8 cellular contexts compared by ENCODE assay signal in the genomic region with DNA sequence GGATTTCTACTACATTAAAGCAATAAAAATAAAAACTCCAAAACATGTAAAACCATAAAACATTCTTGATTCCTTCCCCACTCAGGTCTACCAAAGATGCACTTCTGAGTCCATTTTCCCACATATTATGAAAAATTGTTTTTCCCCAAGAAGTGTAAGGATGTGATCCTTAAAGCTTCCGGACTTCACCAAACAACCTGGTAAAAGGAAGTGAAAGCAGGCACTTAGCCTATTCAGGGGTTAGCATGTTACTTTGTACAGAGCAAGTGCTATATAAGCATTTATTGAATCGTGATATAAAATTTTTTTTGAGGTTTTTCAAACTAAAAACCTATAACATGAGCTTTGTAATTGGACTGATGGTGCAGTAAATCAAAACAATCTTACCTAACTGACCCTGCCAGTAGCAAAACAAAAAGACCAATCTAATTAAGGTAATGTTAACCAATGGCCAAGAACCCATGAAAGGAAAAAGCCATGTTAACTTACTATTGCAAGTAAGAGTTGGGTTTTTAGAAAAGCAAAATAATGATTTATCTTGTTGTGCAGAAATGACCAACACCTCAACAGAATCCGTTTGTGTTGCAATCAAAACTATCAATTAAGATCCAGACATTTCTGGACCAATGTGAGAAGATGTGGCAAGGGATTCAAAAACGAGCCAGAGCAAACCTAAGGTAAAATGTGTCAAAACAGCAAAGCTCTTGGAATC. TPM values are rescaled to one million over a fixed set of nuclear protein-coding genes. Genes with fewer than 3 reads are reported as not detected.
DNase-seq lines count a peak whose midpoint lies in the region; ATAC-seq, FAIRE-seq and TF ChIP-seq lines count a peak whose summit lies in the region.

No MANE protein-coding gene starts in this region.

- no peak for TF ChIP-seq CTCF in HepG2 (CRISPR knock-in tag; IDR thresholded peaks at IDR 0.05)
- no peak for TF ChIP-seq CTCF in transverse colon (IDR thresholded peaks at IDR 0.05)

- H3K9me3 Mint-ChIP-seq in activated naive CD4-positive, alpha-beta T cell treated with anti-CD3 and anti-CD28 coated beads for 36 hours, result no peaks in the 10 kb centered on the region
- H3K9me3 Mint-ChIP-seq in activated naive CD8-positive, alpha-beta T cell treated with anti-CD3 and anti-CD28 coated beads, Interleukin-2, amount 10 ng/mL, durations not matched to agents 7 days and 5 days, result no peaks in the 10 kb centered on the region

- BruUV-seq in HepG2 (replicated peaks; lab: Mats Ljungman, UMichigan), result no TSS peak

- in situ Hi-C loops in HepG2 (cut with HindIII; ENCODE audit: extremely low pct_ligation_motif_present, low pct_unique_long_range_greater_than_20kb) (no loop called here), transverse colon (cut with MboI; ENCODE audit: low pct_ligation_motif_present in 1 of 4, low pct_unique_long_range_greater_than_20kb in 1 of 4, low sequenced_read_pairs in 3 of 4) (loop anchor here in 1 of 4 donors (25.0 kb wide), 1 partner anchor 150 kb away; no protein-coding TSS in a partner anchor)

- peak overlapping the region; percentile 94 for H3K27ac ChIP-seq in HepG2 (ENCODE audit: extremely low read length, insufficient read depth, low read length)
- H3K27ac ChIP-seq in transverse colon, result peak overlapping the region; percentile 95 to 99 (median 98)

- H3K4me3 Mint-ChIP-seq in activated naive CD4-positive, alpha-beta T cell treated with anti-CD3 and anti-CD28 coated beads for 36 hours, result peak overlapping the region; percentile 96
- peak overlapping the region; percentile 95 for H3K4me3 Mint-ChIP-seq in activated naive CD8-positive, alpha-beta T cell treated with anti-CD3 and anti-CD28 coated beads, Interleukin-2, amount 10 ng/mL, durations not matched to agents 7 days and 5 days

- H3K4me2 ChIP-seq in HepG2 (ENCODE audit: low read depth, low read length), result peak overlapping the region; percentile 80

- H3K4me1 ChIP-seq in HepG2 (ENCODE audit: insufficient read depth, low read length) (peaks cover 62% of the 10 kb centered on the region), transverse colon (peaks cover 15 to 62% (median 45%) of the 10 kb centered on the region in 4 donors)

- H3K4me1 Mint-ChIP-seq in activated naive CD4-positive, alpha-beta T cell treated with anti-CD3 and anti-CD28 coated beads for 36 hours (ENCODE audit: low read depth), result peaks cover 57% of the 10 kb centered on the region
- H3K4me1 Mint-ChIP-seq in activated naive CD8-positive, alpha-beta T cell treated with anti-CD3 and anti-CD28 coated beads, Interleukin-2, amount 10 ng/mL, durations not matched to agents 7 days and 5 days, result peaks cover 42% of the 10 kb centered on the region

- peaks cover 31% of the 10 kb centered on the region for H4K20me1 ChIP-seq in HepG2 (ENCODE audit: insufficient read depth, low read length)

- H3K27me3 ChIP-seq in HepG2 (ENCODE audit: control insufficient read depth in 1 of 2, insufficient read depth in 2 of 2, low read length in 2 of 2) (no peaks in the 10 kb centered on the region; a peak in 2 of 5 replicates), transverse colon (no peaks in the 10 kb centered on the region)

- H3K36me3 ChIP-seq in HepG2 (replicated peaks in 1 of 2; ENCODE audit: control insufficient read depth in 1 of 2, insufficient read depth in 2 of 2, low read length in 2 of 2) (no peaks in the 10 kb centered on the region), transverse colon (no peaks in the 10 kb centered on the region)

- 21% methylated on average over 4 of the region's 4 CpGs for WGBS in HepG2 (ENCODE audit: low lambda C conversion rate)
- 7 to 11% methylated on average over 4 of the region's 4 CpGs for WGBS in transverse colon (ENCODE audit: low coverage in 1 of 2), 2 donors

- TF ChIP-seq EP300 in HepG2 (IDR thresholded peaks at IDR 0.05; ENCODE audit: low read depth in 2 of 2, low read length in 2 of 2), result no peak
- TF ChIP-seq EP300 in HepG2 (CRISPR knock-in tag; IDR thresholded peaks at IDR 0.05; ENCODE audit: borderline replicate concordance), result no peak
- TF ChIP-seq EP300 in transverse colon (IDR thresholded peaks at IDR 0.05; ENCODE audit: low read depth), result no peak

- no peak for FAIRE-seq in HepG2 (lab: Jason Lieb, UNC)

- TF ChIP-seq POLR2A in HepG2 (IDR thresholded peaks at IDR 0.05; ENCODE audit: insufficient read depth in 1 of 2, low read depth in 2 of 2, low read length in 2 of 2), result no peak
- no peak for TF ChIP-seq POLR2A in transverse colon (IDR thresholded peaks at IDR 0.05)

- peaks cover 7% of the 10 kb centered on the region for H3K36me3 Mint-ChIP-seq in activated naive CD4-positive, alpha-beta T cell treated with anti-CD3 and anti-CD28 coated beads for 36 hours (ENCODE audit: low read depth)
- H3K36me3 Mint-ChIP-seq in activated naive CD8-positive, alpha-beta T cell treated with anti-CD3 and anti-CD28 coated beads, Interleukin-2, amount 10 ng/mL, durations not matched to agents 7 days and 5 days, result peaks cover 16% of the 10 kb centered on the region

- POLR2A ChIA-PET in activated naive CD8-positive, alpha-beta T cell treated with anti-CD3 and anti-CD28 coated beads, Interleukin-2, amount 10 ng/mL, durations not matched to agents 7 days and 5 days (lab: Charles Lee), result no interaction called here
- POLR2A ChIA-PET in HepG2 (lab: Yijun Ruan, JAX), result no interaction called here

- TF ChIP-seq RAD21 in HepG2 (CRISPR knock-in tag; IDR thresholded peaks at IDR 0.05), result no peak

- intact Hi-C loops in activated naive CD4-positive, alpha-beta T cell treated with anti-CD3 and anti-CD28 coated beads for 36 hours (cut with micrococcal nuclease), result loop anchor here (5.0 to 10.0 kb wide), 2 partner anchors 125 to 623 kb away; a partner anchor contains a TSS
- intact Hi-C loops in HepG2 (cut with micrococcal nuclease; ENCODE audit: unreplicated experiment) (no loop called here), transverse colon (cut with DNase I; ENCODE audit: low total_unique reads) (loop anchor here (10.0 kb wide), 1 partner anchor 157 kb away; no protein-coding TSS in a partner anchor)

- peaks cover 85% of the 10 kb centered on the region for H3K79me2 ChIP-seq in HepG2 (ENCODE audit: insufficient read depth, low read length)

- no peak for ATAC-seq in activated naive CD8-positive, alpha-beta T cell treated with anti-CD3 and anti-CD28 coated beads, Interleukin-2, amount 10 ng/mL, durations not matched to agents 7 days and 5 days (ENCODE audit: low read depth)
- ATAC-seq in HepG2 (no peak), GM19351 (IDR thresholded peaks at IDR 0.05; ENCODE audit: unreplicated experiment) (no peak)

- peak overlapping the region; percentile 75 to 95 (median 84) for H3K4me3 ChIP-seq in HepG2 (replicated peaks in 1 of 3; ENCODE audit: insufficient read depth in 1 of 3, low read depth in 2 of 3, low read length in 3 of 3)
- peak overlapping the region; percentile 84 to 97 (median 92) for H3K4me3 ChIP-seq in transverse colon

- H3K9me3 ChIP-seq in HepG2 (ENCODE audit: low read length) (no peaks in the 10 kb centered on the region), transverse colon (no peaks in the 10 kb centered on the region)

- CTCF ChIA-PET in activated naive CD4-positive, alpha-beta T cell treated with anti-CD3 and anti-CD28 coated beads for 36 hours (lab: Charles Lee), result interaction anchor here (0.7 kb wide), 1 partner anchor 162 kb away, joined by 3 read pairs; no protein-coding TSS in a partner anchor
- CTCF ChIA-PET in HepG2 (lab: Yijun Ruan, JAX; ENCODE audit: low intra/inter-chr PET ratio, low total read pairs), result no interaction called here

- no peak for DNase-seq in activated naive CD4-positive, alpha-beta T cell treated with anti-CD3 and anti-CD28 coated beads for 36 hours
- DNase-seq in activated naive CD4-positive, alpha-beta T cell treated with anti-CD3 and anti-CD28 coated beads, Interleukin-2, amount 50 U/mL, for 16 hours, result no peak
- no peak for DNase-seq in activated naive CD8-positive, alpha-beta T cell treated with anti-CD3 and anti-CD28 coated beads, Interleukin-2, amount 10 ng/mL, durations not matched to agents 7 days and 5 days
- DNase-seq in HepG2 (ENCODE audit: low spot score) (no peak), transverse colon (no peak), mesenteric fat pad (ENCODE audit: low spot score) (no peak), NCI-H446 treated with DMSO at 0.1 percent for 48 hours (lab: John Stamatoyannopoulos, UW) (no peak)

- H3K27me3 Mint-ChIP-seq in activated naive CD4-positive, alpha-beta T cell treated with anti-CD3 and anti-CD28 coated beads for 36 hours (ENCODE audit: low read depth), result no peaks in the 10 kb centered on the region
- H3K27me3 Mint-ChIP-seq in activated naive CD8-positive, alpha-beta T cell treated with anti-CD3 and anti-CD28 coated beads, Interleukin-2, amount 10 ng/mL, durations not matched to agents 7 days and 5 days, result no peaks in the 10 kb centered on the region

- H2AFZ ChIP-seq in HepG2 (ENCODE audit: low read length), result no peak overlapping the region

- H3K9ac ChIP-seq in HepG2 (ENCODE audit: insufficient read depth, low read depth, low read length), result peak overlapping the region; percentile 96

- H3K27ac Mint-ChIP-seq in activated naive CD4-positive, alpha-beta T cell treated with anti-CD3 and anti-CD28 coated beads for 36 hours, result peak overlapping the region; percentile 98
- peak overlapping the region; percentile 98 for H3K27ac Mint-ChIP-seq in activated naive CD8-positive, alpha-beta T cell treated with anti-CD3 and anti-CD28 coated beads, Interleukin-2, amount 10 ng/mL, durations not matched to agents 7 days and 5 days

RNA-seq across cellular contexts. Expression of a gene that starts 1.8 kb away (rescaled TPM):
- total RNA-seq in activated naive CD4-positive, alpha-beta T cell treated with anti-CD3 and anti-CD28 coated beads for 36 hours, result 10 to 100 TPM; 27.7 to 28.1 TPM
- total RNA-seq in activated naive CD8-positive, alpha-beta T cell treated with anti-CD3 and anti-CD28 coated beads, Interleukin-2, amount 10 ng/mL, durations not matched to agents 7 days and 5 days, result 10 to 100 TPM; 54.1 to 63.3 TPM
- total RNA-seq in HepG2 (2016; rRNA removed; fragmentation: Illumina TruSeq; extraction: Trizol) (24.2 and 39.5 TPM in 2 replicates), transverse colon (100 to 1,000 TPM in 1 of 4 donors, 10 to 100 TPM in 3; 54.3 to 113 (median 67.9) TPM), mesenteric fat pad (46.6 TPM)
- 38.6 and 41.2 TPM in 2 replicates for total RNA-seq in HepG2 (2016; cell fraction: cytosol; rRNA removed; fragmentation: Illumina TruSeq; extraction: Trizol; ENCODE audit: low read depth)
- 22.3 and 34.2 TPM in 2 replicates for total RNA-seq in HepG2 (2016; cell fraction: insoluble cytoplasmic fraction; rRNA removed; fragmentation: Illumina TruSeq; extraction: Trizol)
- 16.3 and 20.2 TPM in 2 replicates for total RNA-seq in HepG2 (2016; cell fraction: membrane; rRNA removed; fragmentation: Illumina TruSeq; extraction: Trizol)
- 35.8 and 43.2 TPM in 2 replicates for total RNA-seq in HepG2 (2016; cell fraction: nucleus; rRNA removed; fragmentation: Illumina TruSeq; extraction: Trizol)
- polyA plus RNA-seq in HepG2 (2011; rRNA removed), result 14.2 and 15.0 TPM in 2 replicates
- 9.9 and 13.4 TPM in 2 replicates for polyA plus RNA-seq in HepG2 (2011; cell fraction: cytosol; rRNA removed)
- 12.6 and 13.9 TPM in 2 replicates for polyA plus RNA-seq in HepG2 (2011; cell fraction: nucleus; rRNA removed)
- 17.9 and 19.6 TPM in 2 replicates for polyA plus RNA-seq in HepG2 (2012)
- polyA plus RNA-seq in HepG2 (2016; cell fraction: cytosol; fragmentation: Illumina TruSeq; extraction: Trizol; ENCODE audit: low read depth), result 1.1 and 1.3 TPM in 2 replicates
- polyA plus RNA-seq in HepG2 (2016; cell fraction: insoluble cytoplasmic fraction; fragmentation: Illumina TruSeq; extraction: Trizol; ENCODE audit: low read depth), result 22.9 and 27.7 TPM in 2 replicates
- polyA plus RNA-seq in HepG2 (2016; cell fraction: membrane; fragmentation: Illumina TruSeq; extraction: Trizol; ENCODE audit: low read depth), result 1.8 and 2.5 TPM in 2 replicates
- polyA plus RNA-seq in HepG2 (2016; cell fraction: nucleus; fragmentation: Illumina TruSeq; extraction: Trizol; ENCODE audit: insufficient read depth, low read depth), result 32.2 and 33.2 TPM in 2 replicates
- 24.6 and 37.4 TPM in 2 replicates for polyA minus RNA-seq in HepG2 (2011; rRNA and poly(A)+ RNA removed; ENCODE audit: low replicate concordance)
- polyA minus RNA-seq in HepG2 (2011; cell fraction: cytosol; rRNA and poly(A)+ RNA removed), result 22.9 and 27.3 TPM in 2 replicates
- polyA minus RNA-seq in HepG2 (2011; cell fraction: nucleus; rRNA and poly(A)+ RNA removed), result 75.8 and 79.7 TPM in 2 replicates
